In the genomic region with DNA sequence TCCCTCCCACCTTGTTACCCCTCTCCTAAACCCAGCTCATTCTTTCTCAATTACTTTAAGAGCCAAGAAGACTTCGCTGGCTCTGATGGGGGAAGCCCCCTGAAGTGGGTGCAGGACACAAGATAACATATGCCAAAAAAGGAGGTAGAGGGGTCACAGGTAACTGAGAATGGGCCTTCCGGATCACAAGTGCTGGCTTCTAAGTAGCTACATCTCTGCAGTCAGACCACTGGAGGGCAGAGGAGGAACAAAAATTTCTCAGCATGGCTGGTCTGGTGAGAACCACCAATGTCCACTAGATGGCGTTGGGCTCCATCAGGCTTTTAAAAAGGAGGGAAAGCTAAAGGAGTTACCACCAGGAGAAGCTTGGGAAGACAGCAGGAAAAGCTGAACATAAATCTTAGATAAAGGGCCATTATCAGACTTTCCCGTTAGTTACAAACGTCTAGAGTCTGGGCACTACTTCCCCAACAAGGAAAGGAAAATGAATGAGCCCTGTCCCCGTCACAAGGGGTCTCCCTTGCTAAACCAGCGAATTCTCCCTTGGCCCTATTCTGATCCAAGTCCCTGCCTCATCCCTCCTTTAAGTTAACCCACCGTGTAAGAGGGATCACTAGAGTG, we compare ENCODE assay signal across 8 cellular contexts. TPM values are rescaled to one million over a fixed set of nuclear protein-coding genes. Genes with fewer than 3 reads are reported as not detected.
DNase-seq lines count a peak whose midpoint lies in the region; ATAC-seq lines count a peak whose summit lies in the region.

No MANE protein-coding gene starts in this region.

- H3K4me1 Mint-ChIP-seq in effector memory CD8-positive, alpha-beta T cell (ENCODE audit: low read depth in 2 of 2) = peaks cover 27 to 29% of the 10 kb centered on the region in 2 donors

- ATAC-seq in HG03521 (IDR thresholded peaks at IDR 0.05; ENCODE audit: unreplicated experiment) = peak; percentile 62
- ATAC-seq in effector memory CD8-positive, alpha-beta T cell (replicated peaks) = peak; percentile 82

- H3K4me3 Mint-ChIP-seq in effector memory CD8-positive, alpha-beta T cell = no peak overlapping the region

- peak overlapping the region; percentile 23 to 25 for H3K27ac Mint-ChIP-seq in effector memory CD8-positive, alpha-beta T cell

- H3K36me3 Mint-ChIP-seq in effector memory CD8-positive, alpha-beta T cell (ENCODE audit: insufficient read depth) = peaks cover 61% of the 10 kb centered on the region

- no peaks in the 10 kb centered on the region for H3K27me3 Mint-ChIP-seq in effector memory CD8-positive, alpha-beta T cell

- DNase-seq in activated naive CD4-positive, alpha-beta T cell treated with Interleukin-2 at 50 U/mL for 16 hours = peak; percentile 74
- DNase-seq in activated naive CD4-positive, alpha-beta T cell (lab: John Stamatoyannopoulos, UW) = no peak
- peak; percentile 65 for DNase-seq in activated CD4-positive, alpha-beta T cell treated with anti-CD3 and anti-CD28 coated beads, Interleukin-2, amount 50 U/mL, for 1 hour
- DNase-seq in effector memory CD8-positive, alpha-beta T cell = peak; percentile 69 to 76 (median 70)
- peak; percentile 86 for DNase-seq in mucosa of gallbladder (ENCODE audit: low spot score)
- DNase-seq in stimulated activated CD8-positive, alpha-beta memory T cell treated with anti-CD3 and anti-CD28 coated beads, Interleukin-7, amount 100 ng/mL, for 24 hours (ENCODE audit: low read depth) = peak; percentile 31
- DNase-seq in NCI-H1092 (lab: John Stamatoyannopoulos, UW) = no peak

- no peaks in the 10 kb centered on the region for H3K9me3 Mint-ChIP-seq in effector memory CD8-positive, alpha-beta T cell

RNA-seq across cellular contexts. Expression of gene CDH24, which starts 11.6 kb away (rescaled TPM):
- 22.1 TPM for total RNA-seq in mucosa of gallbladder

RNA-seq across cellular contexts. Expression of gene ACIN1, which starts 26.0 kb away (rescaled TPM):
- 196 TPM for total RNA-seq in mucosa of gallbladder

RNA-seq across cellular contexts. Expression of gene C14orf119, which starts 26.4 kb away (rescaled TPM):
- total RNA-seq in mucosa of gallbladder = 46.1 TPM

RNA-seq across cellular contexts. Expression of gene PSMB11, which starts 26.9 kb away (rescaled TPM):
- not detected for total RNA-seq in mucosa of gallbladder

RNA-seq across cellular contexts. Expression of gene PSMB5, which starts 34.2 kb away (rescaled TPM):
- 103 TPM for total RNA-seq in mucosa of gallbladder

Comparison
In these comparisons a context has a peak if more than half of its experiments do, and no peak if none do; other contexts are left out.
1. DNase-seq: peak in activated naive CD4-positive, alpha-beta T cell treated with Interleukin-2 at 50 U/mL for 16 hours (single experiment), activated CD4-positive, alpha-beta T cell treated with anti-CD3 and anti-CD28 coated beads, Interleukin-2, amount 50 U/mL, for 1 hour (single experiment), effector memory CD8-positive, alpha-beta T cell (3 of 3), mucosa of gallbladder (single experiment) and stimulated activated CD8-positive, alpha-beta memory T cell treated with anti-CD3 and anti-CD28 coated beads, Interleukin-7, amount 100 ng/mL, for 24 hours (single experiment); none in activated naive CD4-positive, alpha-beta T cell (0 of 4) and NCI-H1092 (single experiment).